8 cellular contexts compared by ENCODE assay signal in genomic region chr4:143358923-143359694, GRCh38. TPM values are rescaled to one million over a fixed set of nuclear protein-coding genes. Genes with fewer than 3 reads are reported as not detected.
DNase-seq lines count a peak whose midpoint lies in the region; ATAC-seq, FAIRE-seq and TF ChIP-seq lines count a peak whose summit lies in the region.

No MANE protein-coding gene starts in this region.

- CTCF ChIA-PET in CD4-positive, alpha-beta memory T cell (lab: Charles Lee; ENCODE audit: partially characterized antibody), result no interaction called here
- CTCF ChIA-PET in endothelial cell of umbilical vein (lab: Charles Lee), result interaction anchor here (0.8 to 1.7 kb wide), 5 partner anchors 17 to 52 kb away, joined by 3 to 7 read pairs (median 4); partner anchors contain the start of gene GAB1

- TF ChIP-seq CTCF in endothelial cell of umbilical vein (IDR thresholded peaks at IDR 0.05; ENCODE audit: extremely low read depth in 1 of 2, insufficient read depth in 1 of 2, low read depth in 1 of 2, low read length in 2 of 2) (no peak), progenitor cell of endocrine pancreas (IDR thresholded peaks at IDR 0.05; ENCODE audit: unreplicated experiment) (no peak)

- peaks cover 15 to 25% (median 18%) of the 10 kb centered on the region in 4 donors for H3K4me1 Mint-ChIP-seq in CD4-positive, alpha-beta memory T cell
- peaks cover 56% of the 10 kb centered on the region for H3K4me1 Mint-ChIP-seq in progenitor cell of endocrine pancreas (ENCODE audit: low read depth)

- no peaks in the 10 kb centered on the region for H3K27me3 Mint-ChIP-seq in CD4-positive, alpha-beta memory T cell
- H3K27me3 Mint-ChIP-seq in progenitor cell of endocrine pancreas, result no peaks in the 10 kb centered on the region

- H3K27me3 ChIP-seq in CD4-positive, alpha-beta memory T cell (ENCODE audit: insufficient read depth, low read length), result no peaks in the 10 kb centered on the region
- no peaks in the 10 kb centered on the region for H3K27me3 ChIP-seq in endothelial cell of umbilical vein (ENCODE audit: control insufficient read depth in 2 of 2, insufficient read depth in 2 of 2, low read length in 2 of 2)

- POLR2A ChIA-PET in CD4-positive, alpha-beta memory T cell (lab: Charles Lee; ENCODE audit: partially characterized antibody), result no interaction called here
- POLR2A ChIA-PET in endothelial cell of umbilical vein (lab: Charles Lee), result no interaction called here

- H3K79me2 ChIP-seq in endothelial cell of umbilical vein (ENCODE audit: control insufficient read depth, insufficient read depth, low read length), result no peaks in the 10 kb centered on the region

- H3K4me2 ChIP-seq in endothelial cell of umbilical vein (ENCODE audit: insufficient read depth, low read length), result peak overlapping the region; percentile 76

- no peak overlapping the region for H2AFZ ChIP-seq in endothelial cell of umbilical vein (ENCODE audit: low read depth, low read length)

- no peak overlapping the region for H3K4me3 ChIP-seq in CD4-positive, alpha-beta memory T cell (ENCODE audit: low read length in 2 of 2)
- peak overlapping the region in 1 of 3 experiments; percentile 15 for H3K4me3 ChIP-seq in endothelial cell of umbilical vein (replicated peaks in 1 of 3; ENCODE audit: insufficient read depth in 1 of 3, low read depth in 1 of 3, low read length in 3 of 3)

- no peak overlapping the region for H3K27ac ChIP-seq in CD4-positive, alpha-beta memory T cell (ENCODE audit: low read depth, low read length)
- peak overlapping the region; percentile 54 for H3K27ac ChIP-seq in endothelial cell of umbilical vein (ENCODE audit: insufficient read depth, low read depth, low read length)

- FAIRE-seq in GM19239 (lab: Jason Lieb, UNC), result peak; percentile 98
- FAIRE-seq in endothelial cell of umbilical vein (lab: Jason Lieb, UNC), result peak; percentile 26

- dilution Hi-C loops in endothelial cell of umbilical vein (cut with MboI; ENCODE audit: extremely low pct_ligation_motif_present, low sequenced_read_pairs), result no loop called here

- TF ChIP-seq POLR2A in endothelial cell of umbilical vein (IDR thresholded peaks at IDR 0.05; ENCODE audit: low read depth, low read length), result no peak

- no peaks in the 10 kb centered on the region for H3K9me1 ChIP-seq in endothelial cell of umbilical vein (replicated peaks; ENCODE audit: control insufficient read depth, extremely low read depth, insufficient read depth, low read length)

- H3K4me3 Mint-ChIP-seq in CD4-positive, alpha-beta memory T cell, result peak overlapping the region in 7 of 8 donors; percentile 38 to 76 (median 63)
- peak overlapping the region; percentile 45 for H3K4me3 Mint-ChIP-seq in progenitor cell of endocrine pancreas (ENCODE audit: low read depth)

- no peak overlapping the region for H3K9ac ChIP-seq in endothelial cell of umbilical vein (replicated peaks; ENCODE audit: extremely low read depth, insufficient read depth, low read length)

- ATAC-seq in HG03175 (IDR thresholded peaks at IDR 0.05; ENCODE audit: unreplicated experiment), result peak; percentile 93

- H3K4me1 ChIP-seq in CD4-positive, alpha-beta memory T cell (ENCODE audit: insufficient read depth, low read length), result peaks cover 15% of the 10 kb centered on the region
- H3K4me1 ChIP-seq in endothelial cell of umbilical vein (ENCODE audit: control insufficient read depth, extremely low read depth, insufficient read depth, low read length), result peaks cover 26% of the 10 kb centered on the region

- intact Hi-C loops in CD4-positive, alpha-beta memory T cell (cut with micrococcal nuclease), result no loop called here
- intact Hi-C loops in endothelial cell of umbilical vein (cut with micrococcal nuclease), result loop anchor here (1.0 kb wide), 3 partner anchors 22 to 154 kb away; partner anchors contain the start of genes GAB1 and SMARCA5

- peak in 4 of 5 donors; percentile 15 to 45 (median 25) for DNase-seq in CD4-positive, alpha-beta memory T cell
- DNase-seq in GM19239 (ENCODE audit: insufficient read length, low spot score) (peak; percentile 37), SKM-1 (lab: John Stamatoyannopoulos, UW; ENCODE audit: unreplicated experiment) (peak; percentile 33), endothelial cell of umbilical vein (ENCODE audit: low read depth, low spot score) (peak; percentile 96), progenitor cell of endocrine pancreas (ENCODE audit: low spot score, unreplicated experiment) (no peak), NCI-H1436 (lab: John Stamatoyannopoulos, UW) (no peak), NK-92 (lab: John Stamatoyannopoulos, UW; ENCODE audit: unreplicated experiment) (no peak)

- H3K9me3 ChIP-seq in CD4-positive, alpha-beta memory T cell (ENCODE audit: control insufficient read depth in 1 of 2, low read length in 2 of 2), result no peaks in the 10 kb centered on the region
- H3K9me3 ChIP-seq in endothelial cell of umbilical vein (replicated peaks; ENCODE audit: control insufficient read depth, insufficient read depth, low read length), result no peaks in the 10 kb centered on the region

- no peaks in the 10 kb centered on the region for H4K20me1 ChIP-seq in endothelial cell of umbilical vein (replicated peaks; ENCODE audit: control insufficient read depth, extremely low read depth, insufficient read depth, low read length)

- H3K36me3 Mint-ChIP-seq in CD4-positive, alpha-beta memory T cell, result no peaks in the 10 kb centered on the region
- peaks cover 2% of the 10 kb centered on the region for H3K36me3 Mint-ChIP-seq in progenitor cell of endocrine pancreas (ENCODE audit: insufficient read depth)

- peaks cover 0 to 2% (median 0%) of the 10 kb centered on the region in 8 donors for H3K9me3 Mint-ChIP-seq in CD4-positive, alpha-beta memory T cell
- H3K9me3 Mint-ChIP-seq in progenitor cell of endocrine pancreas (ENCODE audit: low read depth), result peaks cover 4% of the 10 kb centered on the region

- no peaks in the 10 kb centered on the region for H3K36me3 ChIP-seq in CD4-positive, alpha-beta memory T cell (ENCODE audit: insufficient read depth, low read length)
- no peaks in the 10 kb centered on the region for H3K36me3 ChIP-seq in endothelial cell of umbilical vein (ENCODE audit: control insufficient read depth in 2 of 2, extremely low read depth in 1 of 2, insufficient read depth in 2 of 2, low read length in 2 of 2)

- peak overlapping the region; percentile 19 to 83 (median 37) for H3K27ac Mint-ChIP-seq in CD4-positive, alpha-beta memory T cell
- peak overlapping the region; percentile 88 for H3K27ac Mint-ChIP-seq in progenitor cell of endocrine pancreas

- BruUV-seq in endothelial cell of umbilical vein (replicated peaks; lab: Mats Ljungman, UMichigan), result TSS peak; percentile 52

TF ChIP-seq in endothelial cell of umbilical vein, 7 proteins besides CTCF, POLR2A, EP300 and RAD21:
- TF ChIP-seq MAX (IDR thresholded peaks at IDR 0.05; ENCODE audit: insufficient read depth, insufficient read length) (no peak), POLR2AphosphoS5 (IDR thresholded peaks at IDR 0.05; ENCODE audit: insufficient read depth, low read depth, low read length) (peak; percentile 72), GATA2 (IDR thresholded peaks at IDR 0.05; ENCODE audit: insufficient read depth, insufficient read length, low read depth, low read length) (peak; percentile 73), FOS (IDR thresholded peaks at IDR 0.05; ENCODE audit: borderline replicate concordance, insufficient read depth, low read length) (peak; percentile 54), MYC (IDR thresholded peaks at IDR 0.05; ENCODE audit: low read depth, low read length) (no peak), EZH2 (IDR thresholded peaks at IDR 0.05; ENCODE audit: borderline replicate concordance, low read depth, low read length, severe bottlenecking) (no peak), JUN (IDR thresholded peaks at IDR 0.05; ENCODE audit: borderline replicate concordance, insufficient read depth, insufficient read length, low read depth) (peak; percentile 80)

RNA-seq across cellular contexts. Expression of gene GAB1, which starts 22.4 kb away (rescaled TPM):
- under 1 TPM; 0.26 to 0.78 TPM for total RNA-seq in CD4-positive, alpha-beta memory T cell
- not detected for polyA plus RNA-seq in CD4-positive, alpha-beta memory T cell
- total RNA-seq in endothelial cell of umbilical vein (37.7 and 41.8 TPM in 2 replicates), progenitor cell of endocrine pancreas (33.5 and 34.3 TPM in 2 replicates)
- 8.3 and 9.3 TPM in 2 replicates for polyA plus RNA-seq in endothelial cell of umbilical vein
- 5.1 and 5.7 TPM in 2 replicates for polyA plus RNA-seq in endothelial cell of umbilical vein (2011; cell fraction: cytosol; rRNA removed)
- 21.7 and 22.7 TPM in 2 replicates for polyA plus RNA-seq in endothelial cell of umbilical vein (2011; cell fraction: nucleus; rRNA removed)
- polyA plus RNA-seq in endothelial cell of umbilical vein (2012), result 6.0 and 6.6 TPM in 2 replicates
- 26.5 and 35.4 TPM in 2 replicates for polyA minus RNA-seq in endothelial cell of umbilical vein
- polyA minus RNA-seq in endothelial cell of umbilical vein (2011; cell fraction: cytosol; rRNA and poly(A)+ RNA removed), result 1.7 TPM
- polyA minus RNA-seq in endothelial cell of umbilical vein (2011; cell fraction: nucleus; rRNA and poly(A)+ RNA removed), result 99.1 and 132 TPM in 2 replicates

Comparison
In these comparisons a context has a peak if more than half of its experiments do, and no peak if none do; other contexts are left out.
1. DNase-seq: peak in CD4-positive, alpha-beta memory T cell (4 of 5), GM19239 (single experiment), SKM-1 (single experiment) and endothelial cell of umbilical vein (single experiment); none in progenitor cell of endocrine pancreas (single experiment), NCI-H1436 (single experiment) and NK-92 (single experiment).
2. RNA of gene GAB1, which starts 22.4 kb away (total RNA-seq): 37.7 to 41.8 TPM in endothelial cell of umbilical vein and 33.5 to 34.3 TPM in progenitor cell of endocrine pancreas; 0.26 to 0.78 TPM in CD4-positive, alpha-beta memory T cell; every median in the first group is over 10 times any median in the second.